In the genomic region with DNA sequence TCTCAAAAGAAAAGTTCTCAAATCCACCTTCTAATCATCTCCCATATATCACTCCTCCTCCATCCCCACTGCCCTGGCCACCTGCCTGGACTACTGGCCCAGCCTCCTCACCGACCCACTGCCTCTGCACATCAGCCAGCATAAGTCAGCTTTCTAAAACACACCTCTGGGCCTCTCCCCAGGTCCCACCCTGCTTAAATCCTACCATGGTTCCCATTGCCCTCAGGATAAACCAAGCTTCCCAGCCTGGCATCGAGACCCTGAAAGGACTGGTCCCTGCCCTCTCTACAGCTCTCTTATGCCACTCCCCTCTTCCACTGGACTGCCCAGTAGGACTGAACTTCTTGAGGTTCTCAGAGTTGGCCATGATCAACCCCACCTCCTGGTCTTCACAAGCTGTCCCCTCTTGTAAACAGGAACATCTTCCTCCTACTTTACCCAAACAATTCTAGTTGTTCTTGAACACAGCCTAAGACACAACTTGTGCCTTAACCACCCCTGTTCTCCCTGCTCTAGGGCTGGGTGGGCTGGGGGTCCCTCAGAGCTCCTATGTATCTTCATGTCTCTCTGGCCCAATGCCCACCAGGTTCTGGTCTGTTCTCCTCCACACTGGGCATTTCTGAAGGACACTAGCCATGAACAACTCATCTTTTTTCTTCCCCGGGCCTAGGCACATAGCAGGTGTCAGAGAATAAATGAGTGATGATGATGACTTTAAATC, we compare ENCODE assay signal across 32 cellular contexts. TPM values are rescaled to one million over a fixed set of nuclear protein-coding genes. Genes with fewer than 3 reads are reported as not detected.
DNase-seq lines count a peak whose midpoint lies in the region; ATAC-seq and TF ChIP-seq lines count a peak whose summit lies in the region.
"Had no signal": no experiment of that assay in that cellular context is flagged by ENCODE, and none has a peak within 500 bp of the region (broad histone marks: within the 10 kb centered on the region; RNA-seq: fewer than 3 reads in every experiment).

No MANE protein-coding gene starts in this region.

- H2BK120ac ChIP-seq in mesenchymal stem cell (ENCODE audit: low read depth, low read length), result no peak overlapping the region

- H3K27me3 ChIP-seq in PC-9 (ENCODE audit: insufficient read depth, low read depth), result no peaks in the 10 kb centered on the region
- H3K27me3 ChIP-seq in mesenchymal stem cell (ENCODE audit: control insufficient read depth in 1 of 2, insufficient read depth in 1 of 2, low read length in 2 of 2), result no peaks in the 10 kb centered on the region
- H3K27me3 ChIP-seq in stomach, result peaks cover 0 to 13% (median 13%) of the 10 kb centered on the region in 3 donors
- H3K27me3 ChIP-seq: right lobe of liver had no signal

- H2AFZ ChIP-seq in PC-9, result no peak overlapping the region
- H2AFZ ChIP-seq in mesenchymal stem cell (ENCODE audit: low read depth, low read length), result no peak overlapping the region
- H2AFZ ChIP-seq: parathyroid adenoma had no signal

- no peak overlapping the region for H3K23ac ChIP-seq in mesenchymal stem cell (ENCODE audit: low read length in 2 of 2)

- no peak overlapping the region for H4K91ac ChIP-seq in mesenchymal stem cell (ENCODE audit: low read length)

- peak overlapping the region; percentile 96 for H3K27ac ChIP-seq in PC-9
- no peak overlapping the region for H3K27ac ChIP-seq in mesenchymal stem cell (ENCODE audit: low read length, poor library complexity, severe bottlenecking)
- no peak overlapping the region for H3K27ac ChIP-seq in stomach
- H3K27ac ChIP-seq: C4-2B, esophagus muscularis mucosa, lower lobe of right lung, parathyroid adenoma, right lobe of liver, transverse colon had no signal

- ATAC-seq in activated CD8-positive, alpha-beta memory T cell treated with anti-CD3 and anti-CD28 coated beads, Interleukin-2, amount 10 ng/mL, durations not matched to agents 7 days and 5 days, result no peak
- ATAC-seq in GM21576 (IDR thresholded peaks at IDR 0.05; ENCODE audit: unreplicated experiment), result no peak
- ATAC-seq: lower lobe of right lung; natural killer cell treated with Interleukin-12 subunit alpha and Interleukin-12 subunit beta and Interleukin-15 and Interleukin-18, amount 100 ng/mL, for 72 hours; right lobe of liver had no signal

- no peak overlapping the region for H4K8ac ChIP-seq in mesenchymal stem cell (ENCODE audit: low read length)

- H3K36me3 ChIP-seq in PC-9 (ENCODE audit: low read depth) (no peaks in the 10 kb centered on the region), mesenchymal stem cell (ENCODE audit: control insufficient read depth in 1 of 2, insufficient read depth in 2 of 2, low read depth in 1 of 2, low read length in 2 of 2) (no peaks in the 10 kb centered on the region), stomach (no peaks in the 10 kb centered on the region)
- H3K36me3 ChIP-seq: esophagus muscularis mucosa, lower lobe of right lung, right lobe of liver, transverse colon had no signal

- no peak overlapping the region for H3K9ac ChIP-seq in mesenchymal stem cell (ENCODE audit: low read length)
- H3K9ac ChIP-seq: parathyroid adenoma had no signal

- 95% methylated on average over 3 of the region's 3 CpGs for WGBS in mesenchymal stem cell
- 74 to 94% (median 93%) methylated on average over 3 of the region's 3 CpGs for WGBS in stomach, 5 donors

- H3K36me3 Mint-ChIP-seq in activated CD8-positive, alpha-beta memory T cell treated with anti-CD3 and anti-CD28 coated beads, Interleukin-2, amount 10 ng/mL, durations not matched to agents 7 days and 5 days, result no peaks in the 10 kb centered on the region
- H3K36me3 Mint-ChIP-seq: activated CD4-positive, alpha-beta memory T cell treated with anti-CD3 and anti-CD28 coated beads for 36 hours; activated naive CD8-positive, alpha-beta T cell treated with anti-CD3 and anti-CD28 coated beads, Interleukin-2, amount 10 ng/mL, durations not matched to agents 7 days and 5 days; natural killer cell treated with Interleukin-12 subunit alpha and Interleukin-12 subunit beta and Interleukin-15 and Interleukin-18, amount 100 ng/mL, for 72 hours had no signal

- no peak overlapping the region for H2BK12ac ChIP-seq in mesenchymal stem cell (ENCODE audit: low read length in 2 of 2)

- H3K79me1 ChIP-seq in mesenchymal stem cell (replicated peaks; ENCODE audit: low read length, poor library complexity, severe bottlenecking), result no peaks in the 10 kb centered on the region

- no peak overlapping the region for H3K14ac ChIP-seq in mesenchymal stem cell (ENCODE audit: low read length in 2 of 2)

- H3K9me3 ChIP-seq in PC-9 (ENCODE audit: insufficient read depth, low read depth) (no peaks in the 10 kb centered on the region), mesenchymal stem cell (ENCODE audit: control insufficient read depth, low read length) (no peaks in the 10 kb centered on the region), stomach (no peaks in the 10 kb centered on the region)
- H3K9me3 ChIP-seq: Caco-2, esophagus muscularis mucosa, lower lobe of right lung, right lobe of liver, transverse colon had no signal

- no peaks in the 10 kb centered on the region for H3K9me3 Mint-ChIP-seq in activated CD8-positive, alpha-beta memory T cell treated with anti-CD3 and anti-CD28 coated beads, Interleukin-2, amount 10 ng/mL, durations not matched to agents 7 days and 5 days (ENCODE audit: low read depth)
- H3K9me3 Mint-ChIP-seq: activated CD4-positive, alpha-beta memory T cell treated with anti-CD3 and anti-CD28 coated beads for 36 hours; activated naive CD8-positive, alpha-beta T cell treated with anti-CD3 and anti-CD28 coated beads, Interleukin-2, amount 10 ng/mL, durations not matched to agents 7 days and 5 days; natural killer cell treated with Interleukin-12 subunit alpha and Interleukin-12 subunit beta and Interleukin-15 and Interleukin-18, amount 100 ng/mL, for 72 hours had no signal

- CTCF ChIA-PET in activated CD8-positive, alpha-beta memory T cell treated with anti-CD3 and anti-CD28 coated beads, Interleukin-2, amount 10 ng/mL, durations not matched to agents 7 days and 5 days (lab: Charles Lee), result no interaction called here
- CTCF ChIA-PET in PC-9 (lab: Charles Lee), result interaction anchor here (0.6 to 0.7 kb wide), 2 partner anchors 67 to 1281 kb away, joined by 3 to 6 read pairs; no protein-coding TSS in a partner anchor

- no peak overlapping the region for H3K27ac Mint-ChIP-seq in activated CD8-positive, alpha-beta memory T cell treated with anti-CD3 and anti-CD28 coated beads, Interleukin-2, amount 10 ng/mL, durations not matched to agents 7 days and 5 days
- H3K27ac Mint-ChIP-seq: activated CD4-positive, alpha-beta memory T cell treated with anti-CD3 and anti-CD28 coated beads for 36 hours; activated naive CD8-positive, alpha-beta T cell treated with anti-CD3 and anti-CD28 coated beads, Interleukin-2, amount 10 ng/mL, durations not matched to agents 7 days and 5 days; natural killer cell treated with Interleukin-12 subunit alpha and Interleukin-12 subunit beta and Interleukin-15 and Interleukin-18, amount 100 ng/mL, for 72 hours had no signal

- H4K20me1 ChIP-seq in PC-9 (ENCODE audit: insufficient read depth), result no peaks in the 10 kb centered on the region

- H3K9me2 ChIP-seq in PC-9 (ENCODE audit: insufficient read depth), result no peaks in the 10 kb centered on the region

- H3K18ac ChIP-seq in mesenchymal stem cell (ENCODE audit: low read depth in 1 of 2, low read length in 2 of 2), result no peak overlapping the region

- TF ChIP-seq CTCF in PC-9 (conservative IDR thresholded peaks at IDR 0.05), result no peak
- TF ChIP-seq CTCF in stomach (IDR thresholded peaks at IDR 0.05), result no peak

- H2AK5ac ChIP-seq in mesenchymal stem cell (ENCODE audit: low read length, severe bottlenecking), result peak overlapping the region; percentile 67

- no peak overlapping the region for H2BK15ac ChIP-seq in mesenchymal stem cell (ENCODE audit: low read depth, poor library complexity, severe bottlenecking)

- H3K4me1 ChIP-seq in PC-9 (replicated peaks; ENCODE audit: insufficient read depth), result peaks cover 65% of the 10 kb centered on the region
- H3K4me1 ChIP-seq in mesenchymal stem cell (ENCODE audit: control insufficient read depth, insufficient read depth, low read depth, low read length), result peaks cover 34% of the 10 kb centered on the region
- H3K4me1 ChIP-seq in stomach, result peaks cover 5 to 16% (median 14%) of the 10 kb centered on the region in 4 donors
- H3K4me1 ChIP-seq: parathyroid adenoma, right lobe of liver had no signal

- no peak for TF ChIP-seq POLR2A in stomach (IDR thresholded peaks at IDR 0.05)

- POLR2A ChIA-PET in PC-9 (lab: Charles Lee; ENCODE audit: unreplicated experiment), result no interaction called here

- H3K4me2 ChIP-seq in PC-9 (no peak overlapping the region), mesenchymal stem cell (ENCODE audit: low read length, poor library complexity, severe bottlenecking) (no peak overlapping the region)

- TF ChIP-seq EP300 in stomach (IDR thresholded peaks at IDR 0.05), result no peak

- no peaks in the 10 kb centered on the region for H3K79me2 ChIP-seq in PC-9 (ENCODE audit: low read depth)
- H3K79me2 ChIP-seq: parathyroid adenoma had no signal

- intact Hi-C loops in PC-9 (cut with micrococcal nuclease; ENCODE audit: unreplicated experiment) (no loop called here), stomach (cut with DNase I; ENCODE audit: low total_unique reads) (no loop called here)

- peaks cover 24% of the 10 kb centered on the region for H3K27me3 Mint-ChIP-seq in activated CD8-positive, alpha-beta memory T cell treated with anti-CD3 and anti-CD28 coated beads, Interleukin-2, amount 10 ng/mL, durations not matched to agents 7 days and 5 days

- H3K4me3 ChIP-seq in PC-9 (no peak overlapping the region), mesenchymal stem cell (ENCODE audit: insufficient read depth in 1 of 2, low read depth in 1 of 2, low read length in 2 of 2) (no peak overlapping the region), stomach (no peak overlapping the region)
- H3K4me3 ChIP-seq: esophagus muscularis mucosa, lower lobe of right lung, right lobe of liver, transverse colon had no signal

- no peak overlapping the region for H3K4me3 Mint-ChIP-seq in activated CD8-positive, alpha-beta memory T cell treated with anti-CD3 and anti-CD28 coated beads, Interleukin-2, amount 10 ng/mL, durations not matched to agents 7 days and 5 days
- H3K4me3 Mint-ChIP-seq: activated CD4-positive, alpha-beta memory T cell treated with anti-CD3 and anti-CD28 coated beads for 36 hours; activated naive CD8-positive, alpha-beta T cell treated with anti-CD3 and anti-CD28 coated beads, Interleukin-2, amount 10 ng/mL, durations not matched to agents 7 days and 5 days; natural killer cell treated with Interleukin-12 subunit alpha and Interleukin-12 subunit beta and Interleukin-15 and Interleukin-18, amount 100 ng/mL, for 72 hours had no signal

- DNase-seq in activated CD8-positive, alpha-beta memory T cell treated with anti-CD3 and anti-CD28 coated beads for 24 hours, result peak; percentile 32
- no peak for DNase-seq in activated CD8-positive, alpha-beta memory T cell treated with anti-CD3 and anti-CD28 coated beads, Interleukin-2, amount 10 ng/mL, durations not matched to agents 7 days and 5 days
- DNase-seq in PC-9, result no peak
- no peak for DNase-seq in mesenchymal stem cell
- peak; percentile 11 for DNase-seq in stomach
- DNase-seq in stimulated activated CD4-positive, alpha-beta T cell treated with anti-CD3 and anti-CD28 coated beads, Interleukin-4, amount 100 ng/mL, for 1 hour, result no peak
- DNase-seq in hypothalamus (lab: John Stamatoyannopoulos, UW), result no peak
- DNase-seq: 8988T; activated CD4-positive, alpha-beta memory T cell treated with anti-CD3 and anti-CD28 coated beads for 36 hours; activated CD4-positive, alpha-beta T cell treated with anti-CD3 and anti-CD28 coated beads for 1 hour; activated naive CD8-positive, alpha-beta T cell treated with anti-CD3 and anti-CD28 coated beads, Interleukin-2, amount 10 ng/mL, durations not matched to agents 7 days and 5 days; Caco-2; caudate nucleus; dermis blood vessel endothelial cell; DMS79; foreskin fibroblast; Kasumi-1; lower lobe of right lung; MV-4-11; NCI-H1436; NCI-H2107; SHP77 treated with DMSO at 0.1 percent for 48 hours; stimulated activated CD4-positive, alpha-beta T cell treated with anti-CD3 and anti-CD28 coated beads, Interleukin-12 subunit alpha, Interleukin-12 subunit beta, amount 100 ng/mL, for 4 hours; stimulated activated CD4-positive, alpha-beta T cell treated with anti-CD3 and anti-CD28 coated beads, Interleukin-4, amount 100 ng/mL, for 24 hours; T-helper 2 cell; transverse colon had no signal

- H2BK5ac ChIP-seq in mesenchymal stem cell (ENCODE audit: low read depth, low read length, poor library complexity, severe bottlenecking), result no peak overlapping the region

- no TSS peak for BruUV-seq in PC-9 (replicated peaks; lab: Mats Ljungman, UMichigan)

- peaks cover 59% of the 10 kb centered on the region for H3F3A ChIP-seq in PC-9 (ENCODE audit: insufficient read depth, low read depth)

- no peak overlapping the region for H3K4ac ChIP-seq in mesenchymal stem cell (ENCODE audit: low read depth in 1 of 2, low read length in 2 of 2)

- H3K4me1 Mint-ChIP-seq in activated CD8-positive, alpha-beta memory T cell treated with anti-CD3 and anti-CD28 coated beads, Interleukin-2, amount 10 ng/mL, durations not matched to agents 7 days and 5 days, result no peaks in the 10 kb centered on the region
- H3K4me1 Mint-ChIP-seq: activated naive CD8-positive, alpha-beta T cell treated with anti-CD3 and anti-CD28 coated beads, Interleukin-2, amount 10 ng/mL, durations not matched to agents 7 days and 5 days had no signal

RNA-seq across cellular contexts. Expression of gene P2RY6, which starts 12.6 kb away (rescaled TPM):
- not detected for total RNA-seq in activated CD8-positive, alpha-beta memory T cell treated with anti-CD3 and anti-CD28 coated beads, Interleukin-2, amount 10 ng/mL, durations not matched to agents 7 days and 5 days
- total RNA-seq in PC-9 (2021) (29.7 and 34.7 TPM in 2 replicates), stomach (1 to 10 TPM in 1 of 5 donors, under 1 TPM in 1, not detected in 3; 0.29 to 1.3 TPM)
- polyA plus RNA-seq in mesenchymal stem cell (2013, experiment 1 of 2), result 0.35 TPM
- 0.21 TPM for polyA plus RNA-seq in mesenchymal stem cell (2013, experiment 2 of 2)
- 1 to 10 TPM; 1.2 to 2.9 (median 2.1) TPM for polyA plus RNA-seq in stomach
- total RNA-seq: activated CD4-positive, alpha-beta memory T cell treated with anti-CD3 and anti-CD28 coated beads for 36 hours; dermis blood vessel endothelial cell; natural killer cell treated with Interleukin-12 subunit alpha and Interleukin-12 subunit beta and Interleukin-15 and Interleukin-18, amount 100 ng/mL, for 72 hours had no signal

RNA-seq across cellular contexts. Expression of gene P2RY2, which starts 41.5 kb away (rescaled TPM):
- total RNA-seq in activated CD8-positive, alpha-beta memory T cell treated with anti-CD3 and anti-CD28 coated beads, Interleukin-2, amount 10 ng/mL, durations not matched to agents 7 days and 5 days, result not detected
- total RNA-seq in PC-9 (2021) (19.8 and 22.5 TPM in 2 replicates), stomach (10 to 100 TPM in 1 of 5 donors, 1 to 10 TPM in 2, not detected in 2; 1.0 to 13.3 (median 1.3) TPM)
- polyA plus RNA-seq in mesenchymal stem cell (2013, experiment 1 of 2), result 0.01 TPM
- 0.03 TPM for polyA plus RNA-seq in mesenchymal stem cell (2013, experiment 2 of 2)
- 1 to 10 TPM in 1 of 3 donors, under 1 TPM in 1, not detected in 1; 0.81 to 4.7 TPM for polyA plus RNA-seq in stomach
- total RNA-seq: activated CD4-positive, alpha-beta memory T cell treated with anti-CD3 and anti-CD28 coated beads for 36 hours; activated naive CD8-positive, alpha-beta T cell treated with anti-CD3 and anti-CD28 coated beads, Interleukin-2, amount 10 ng/mL, durations not matched to agents 7 days and 5 days had no signal

RNA-seq across cellular contexts. Expression of gene ARHGEF17, which starts 48.5 kb away (rescaled TPM):
- not detected for total RNA-seq in activated CD8-positive, alpha-beta memory T cell treated with anti-CD3 and anti-CD28 coated beads, Interleukin-2, amount 10 ng/mL, durations not matched to agents 7 days and 5 days
- total RNA-seq in PC-9 (2021) (56.9 and 62.1 TPM in 2 replicates), stomach (10 to 100 TPM; 29.9 to 66.5 (median 38.8) TPM)
- polyA plus RNA-seq in mesenchymal stem cell (2013, experiment 1 of 2), result 69.6 TPM
- polyA plus RNA-seq in mesenchymal stem cell (2013, experiment 2 of 2), result 65.7 TPM
- 10 to 100 TPM in 2 of 3 donors, 1 to 10 TPM in 1; 5.0 to 13.1 (median 10.8) TPM for polyA plus RNA-seq in stomach
- total RNA-seq: activated naive CD8-positive, alpha-beta T cell treated with anti-CD3 and anti-CD28 coated beads, Interleukin-2, amount 10 ng/mL, durations not matched to agents 7 days and 5 days had no signal

Comparison
In these comparisons a context has a peak if more than half of its experiments do, and no peak if none do; other contexts are left out.
1. DNase-seq: peak in activated CD8-positive, alpha-beta memory T cell treated with anti-CD3 and anti-CD28 coated beads for 24 hours (single experiment) and stomach (single experiment); none in activated CD8-positive, alpha-beta memory T cell treated with anti-CD3 and anti-CD28 coated beads, Interleukin-2, amount 10 ng/mL, durations not matched to agents 7 days and 5 days (single experiment), PC-9 (0 of 2), mesenchymal stem cell (single experiment), stimulated activated CD4-positive, alpha-beta T cell treated with anti-CD3 and anti-CD28 coated beads, Interleukin-4, amount 100 ng/mL, for 1 hour (single experiment) and hypothalamus (0 of 51).
2. RNA of gene P2RY6, which starts 12.6 kb away (total RNA-seq): 29.7 to 34.7 TPM in PC-9; not detected in activated CD8-positive, alpha-beta memory T cell treated with anti-CD3 and anti-CD28 coated beads, Interleukin-2, amount 10 ng/mL, durations not matched to agents 7 days and 5 days and 0.29 to 1.3 TPM in stomach; every median in the first group is over 10 times any median in the second.
3. RNA of gene ARHGEF17, which starts 48.5 kb away (total RNA-seq): 56.9 to 62.1 TPM in PC-9 and 29.9 to 66.5 TPM in stomach; not detected in activated CD8-positive, alpha-beta memory T cell treated with anti-CD3 and anti-CD28 coated beads, Interleukin-2, amount 10 ng/mL, durations not matched to agents 7 days and 5 days; every median in the first group is over 10 times any median in the second.